Comparison of ENCODE assay signal across 24 cellular contexts in the genomic region with DNA sequence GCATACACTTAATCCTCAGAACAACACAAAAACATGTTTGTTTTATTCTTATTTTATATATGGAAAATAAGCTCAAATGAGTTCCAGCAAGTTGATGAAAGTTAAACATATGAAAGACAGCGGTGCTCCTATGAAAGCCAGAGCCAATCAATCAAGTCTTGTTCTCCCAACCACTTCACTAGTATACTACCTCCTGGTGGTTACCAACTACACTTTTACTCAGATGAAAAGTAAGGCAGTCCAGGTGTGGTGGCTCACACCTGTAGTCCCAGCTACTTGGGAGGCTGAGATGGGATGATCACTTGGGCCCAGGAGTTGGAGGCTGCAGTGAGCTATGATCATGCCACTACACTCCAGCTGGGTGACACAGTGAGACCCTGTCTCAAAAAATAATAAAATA.
"Had no signal": no experiment of that assay in that cellular context is flagged by ENCODE, and none has a peak within 500 bp of the region (broad histone marks: within the 10 kb centered on the region; RNA-seq: fewer than 3 reads in every experiment).

No MANE protein-coding gene starts in this region.

- H3K9me3 ChIP-seq: gastroesophageal sphincter, heart left ventricle, psoas muscle, thoracic aorta, tibial nerve, upper lobe of left lung had no signal

- H3K36me3 ChIP-seq: gastroesophageal sphincter, heart left ventricle, neural progenitor cell, spleen, thoracic aorta, tibial nerve, upper lobe of left lung had no signal

- H3K27ac ChIP-seq: dorsolateral prefrontal cortex, epithelial cell of prostate, gastroesophageal sphincter, neural progenitor cell, psoas muscle, skin epidermis, tibial nerve had no signal

- H3K36me3 Mint-ChIP-seq: stimulated activated naive B cell treated with anti-CD40 and anti-IgM and Interleukin-4, amounts not matched to agents 10 μg/mL and 1 μg/mL and 100 μg/mL, for 72 hours had no signal

- H3K27ac Mint-ChIP-seq: naive thymus-derived CD4-positive, alpha-beta T cell; nephron; neural progenitor cell; stimulated activated naive B cell treated with anti-CD40 and anti-IgM and Interleukin-4, amounts not matched to agents 10 μg/mL and 1 μg/mL and 100 μg/mL, for 72 hours; stimulated activated naive CD8-positive, alpha-beta T cell treated with anti-CD3 and anti-CD28 coated beads, Interleukin-15, Interleukin-2, amounts not matched to agents 100 ng/mL and 50 ng/mL, for 24 hours had no signal

- H3K4me1 Mint-ChIP-seq: naive thymus-derived CD4-positive, alpha-beta T cell; stimulated activated naive B cell treated with anti-CD40 and anti-IgM and Interleukin-4, amounts not matched to agents 10 μg/mL and 1 μg/mL and 100 μg/mL, for 72 hours had no signal

- H3K4me3 Mint-ChIP-seq: naive thymus-derived CD4-positive, alpha-beta T cell; nephron; neural progenitor cell; stimulated activated naive B cell treated with anti-CD40 and anti-IgM and Interleukin-4, amounts not matched to agents 10 μg/mL and 1 μg/mL and 100 μg/mL, for 72 hours; stimulated activated naive CD8-positive, alpha-beta T cell treated with anti-CD3 and anti-CD28 coated beads, Interleukin-15, Interleukin-2, amounts not matched to agents 100 ng/mL and 50 ng/mL, for 24 hours had no signal

- H3K27me3 ChIP-seq: dorsolateral prefrontal cortex, gastroesophageal sphincter, heart left ventricle, hepatocyte, neural progenitor cell, spleen, tibial nerve, upper lobe of left lung had no signal

- DNase-seq: dorsolateral prefrontal cortex; effector CD4-positive, alpha-beta T cell; foreskin fibroblast; heart left ventricle; kidney; mesenchymal stem cell; midbrain; naive thymus-derived CD4-positive, alpha-beta T cell; psoas muscle; right cardiac atrium; spleen; stimulated activated naive B cell treated with anti-CD40 and anti-IgM and Interleukin-4, amounts not matched to agents 10 μg/mL and 1 μg/mL and 100 μg/mL, for 72 hours; upper lobe of left lung had no signal

- H3K27me3 Mint-ChIP-seq: stimulated activated naive B cell treated with anti-CD40 and anti-IgM and Interleukin-4, amounts not matched to agents 10 μg/mL and 1 μg/mL and 100 μg/mL, for 72 hours had no signal

- H3K9ac ChIP-seq: neural progenitor cell had no signal

- H2AFZ ChIP-seq: hepatocyte, neural progenitor cell had no signal

- ATAC-seq: esophagus mucosa; gastroesophageal sphincter; heart left ventricle; left lobe of liver; naive thymus-derived CD4-positive, alpha-beta T cell; psoas muscle; right cardiac atrium; stimulated activated naive B cell treated with anti-CD40 and anti-IgM and Interleukin-4, amounts not matched to agents 10 μg/mL and 1 μg/mL and 100 μg/mL, for 72 hours had no signal

- H3K4me3 ChIP-seq: dorsolateral prefrontal cortex, gastroesophageal sphincter, heart left ventricle, hepatocyte, neural progenitor cell, psoas muscle, skin epidermis, spleen, thoracic aorta, tibial nerve, upper lobe of left lung had no signal

- H3K4me2 ChIP-seq: neural progenitor cell had no signal

- H3K9me3 Mint-ChIP-seq: nephron had no signal

- H3K4me1 ChIP-seq: tibial nerve had no signal
